ENCODE assay signal across 27 cellular contexts in genomic region chr19:35290381-35291135, GRCh38. TPM values are rescaled to one million over a fixed set of nuclear protein-coding genes. Genes with fewer than 3 reads are reported as not detected.
DNase-seq lines count a peak whose midpoint lies in the region; ATAC-seq and TF ChIP-seq lines count a peak whose summit lies in the region.
"Had no signal": no experiment of that assay in that cellular context is flagged by ENCODE, and none has a peak within 500 bp of the region (broad histone marks: within the 10 kb centered on the region; RNA-seq: fewer than 3 reads in every experiment).

No MANE protein-coding gene starts in this region.

- H3K4me1 Mint-ChIP-seq in neural progenitor cell: peaks cover 3% of the 10 kb centered on the region
- no peaks in the 10 kb centered on the region for H3K4me1 Mint-ChIP-seq in natural killer cell

- DNase-seq in dorsolateral prefrontal cortex: peak in 8 of 10 donors; percentile 65 to 86 (median 79)
- DNase-seq in neural progenitor cell (ENCODE audit: low spot score): no peak
- peak; percentile 84 for DNase-seq in superior temporal gyrus (ENCODE audit: extremely low spot score)
- DNase-seq in KBM-7: no peak
- no peak for DNase-seq in natural killer cell
- DNase-seq in GM20000 (ENCODE audit: low spot score): no peak
- DNase-seq: activated CD4-positive, alpha-beta T cell treated with anti-CD3 and anti-CD28 coated beads for 4 hours; activated naive CD4-positive, alpha-beta T cell; activated T-cell treated with anti-CD3 and anti-CD28 coated beads, Interleukin-2, amount 50 U/mL, for 48 hours; aorta; CD8-positive, alpha-beta memory T cell; DMS53; mammary epithelial cell; NCI-H1105; NCI-H2029; NCI-H2227 treated with DMSO at 0.1 percent for 48 hours; sigmoid colon; transverse colon had no signal

- peaks cover 8% of the 10 kb centered on the region for H3K4me1 ChIP-seq in HEK293 (ENCODE audit: control insufficient read depth, insufficient read depth, low read length)
- peaks cover 8% of the 10 kb centered on the region for H3K4me1 ChIP-seq in neural progenitor cell
- H3K4me1 ChIP-seq: sigmoid colon, transverse colon had no signal

- intact Hi-C loops in dorsolateral prefrontal cortex (cut with DNase I): no loop called here
- intact Hi-C loops in natural killer cell (cut with micrococcal nuclease): no loop called here

- H3K9me3 ChIP-seq in HEK293 (ENCODE audit: control insufficient read depth, insufficient read depth, low read depth, low read length) (no peaks in the 10 kb centered on the region), neural progenitor cell (ENCODE audit: low read depth) (no peaks in the 10 kb centered on the region)
- H3K9me3 ChIP-seq: sigmoid colon, transverse colon had no signal

- H3K4me3 ChIP-seq in HEK293 (ENCODE audit: low read depth, low read length) (no peak overlapping the region), dorsolateral prefrontal cortex (peak overlapping the region in 47 of 59 donors; percentile 19 to 95 (median 67)), neural progenitor cell (no peak overlapping the region)
- H3K4me3 ChIP-seq: sigmoid colon, transverse colon had no signal

- no peaks in the 10 kb centered on the region for H4K20me1 ChIP-seq in neural progenitor cell (ENCODE audit: low read depth)

- POLR2A ChIA-PET in HEK293 (lab: Yijun Ruan, JAX): interaction anchor here (0.5 to 4.7 kb wide), 7 partner anchors 9 to 262 kb away, joined by 3 to 17 read pairs (median 6); partner anchors contain the start of gene USF2

- peak overlapping the region; percentile 25 for H3K27ac Mint-ChIP-seq in neural progenitor cell
- no peak overlapping the region for H3K27ac Mint-ChIP-seq in natural killer cell
- H3K27ac Mint-ChIP-seq: CD8-positive, alpha-beta memory T cell; dendritic cell treated with granulocyte-macrophage colony-stimulating factor and Interleukin-4, amounts not matched to agents 40 ng/mL and 50 ng/mL, for 4 days; stimulated activated naive CD8-positive, alpha-beta T cell treated with anti-CD3 and anti-CD28 coated beads, Interleukin-15, Interleukin-2, amounts not matched to agents 100 ng/mL and 50 ng/mL, for 24 hours had no signal

- H3K9me3 Mint-ChIP-seq in neural progenitor cell (no peaks in the 10 kb centered on the region), natural killer cell (no peaks in the 10 kb centered on the region)
- H3K9me3 Mint-ChIP-seq: CD8-positive, alpha-beta memory T cell; dendritic cell treated with granulocyte-macrophage colony-stimulating factor and Interleukin-4, amounts not matched to agents 40 ng/mL and 50 ng/mL, for 4 days; stimulated activated naive CD8-positive, alpha-beta T cell treated with anti-CD3 and anti-CD28 coated beads, Interleukin-15, Interleukin-2, amounts not matched to agents 100 ng/mL and 50 ng/mL, for 24 hours had no signal

- TF ChIP-seq CTCF in HEK293 (tag by site-specific recombination; IDR thresholded peaks at IDR 0.05) (no peak), dorsolateral prefrontal cortex (IDR thresholded peaks at IDR 0.05 in 54 of 56, conservative IDR thresholded peaks at IDR 0.05 in 2 of 56; ENCODE audit: low read depth in 1 of 56, partially characterized antibody in 56 of 56) (no peak), neural progenitor cell (IDR thresholded peaks at IDR 0.05) (no peak), natural killer cell (IDR thresholded peaks at IDR 0.05) (no peak), GM20000 (IDR thresholded peaks at IDR 0.05; ENCODE audit: extremely low read depth, missing control alignments) (no peak)

- peak overlapping the region; percentile 8 for H3K4me3 Mint-ChIP-seq in neural progenitor cell
- H3K4me3 Mint-ChIP-seq in natural killer cell: no peak overlapping the region
- H3K4me3 Mint-ChIP-seq: CD8-positive, alpha-beta memory T cell; dendritic cell treated with granulocyte-macrophage colony-stimulating factor and Interleukin-4, amounts not matched to agents 40 ng/mL and 50 ng/mL, for 4 days; stimulated activated naive CD8-positive, alpha-beta T cell treated with anti-CD3 and anti-CD28 coated beads, Interleukin-15, Interleukin-2, amounts not matched to agents 100 ng/mL and 50 ng/mL, for 24 hours had no signal

- no peaks in the 10 kb centered on the region for H3K79me2 ChIP-seq in neural progenitor cell (ENCODE audit: low read depth)

- CTCF ChIA-PET in HEK293 (lab: Yijun Ruan, JAX): interaction anchor here (1.0 to 1.1 kb wide), 4 partner anchors 14 to 404 kb away, joined by 3 to 5 read pairs (median 4); no protein-coding TSS in a partner anchor

- no peaks in the 10 kb centered on the region for H3F3A ChIP-seq in neural progenitor cell (ENCODE audit: low read depth)

- no peaks in the 10 kb centered on the region for H3K36me3 ChIP-seq in HEK293 (ENCODE audit: control insufficient read depth in 2 of 2, insufficient read depth in 1 of 2, low read length in 2 of 2)
- no peaks in the 10 kb centered on the region for H3K36me3 ChIP-seq in neural progenitor cell
- H3K36me3 ChIP-seq: sigmoid colon, transverse colon had no signal

- H3K27me3 Mint-ChIP-seq in neural progenitor cell (ENCODE audit: insufficient read depth, low read depth): peaks cover 12% of the 10 kb centered on the region
- no peaks in the 10 kb centered on the region for H3K27me3 Mint-ChIP-seq in natural killer cell (ENCODE audit: low read depth in 2 of 2)
- H3K27me3 Mint-ChIP-seq: stimulated activated naive CD8-positive, alpha-beta T cell treated with anti-CD3 and anti-CD28 coated beads, Interleukin-15, Interleukin-2, amounts not matched to agents 100 ng/mL and 50 ng/mL, for 24 hours had no signal

- ATAC-seq in natural killer cell: no peak
- ATAC-seq: SK-N-SH treated with all-trans-retinoic acid at 6 μM for 48 hours had no signal

- in situ Hi-C loops in KBM-7 (cut with MboI; ENCODE audit: low pct_unique_long_range_greater_than_20kb, low sequenced_read_pairs): no loop called here

- H3K27me3 ChIP-seq in dorsolateral prefrontal cortex (no peaks in the 10 kb centered on the region), neural progenitor cell (no peaks in the 10 kb centered on the region)

- H3K4me2 ChIP-seq in neural progenitor cell: no peak overlapping the region

- H3K36me3 Mint-ChIP-seq in neural progenitor cell: no peaks in the 10 kb centered on the region
- no peaks in the 10 kb centered on the region for H3K36me3 Mint-ChIP-seq in natural killer cell
- H3K36me3 Mint-ChIP-seq: CD8-positive, alpha-beta memory T cell had no signal

- no peak overlapping the region for H3K9ac ChIP-seq in neural progenitor cell

- H3K27ac ChIP-seq in HEK293 (ENCODE audit: extremely low read depth, low read depth, low read length) (no peak overlapping the region), dorsolateral prefrontal cortex (peak overlapping the region; percentile 39 to 100 (median 97)), neural progenitor cell (no peak overlapping the region)
- H3K27ac ChIP-seq: sigmoid colon, transverse colon had no signal

- H2AFZ ChIP-seq in neural progenitor cell (replicated peaks): peak overlapping the region; percentile 34

TF ChIP-seq in HEK293, 187 proteins besides CTCF, POLR2A, EP300 and RAD21 (continues in another document):
- TF ChIP-seq REPIN1 (tag by site-specific recombination; IDR thresholded peaks at IDR 0.05; ENCODE audit: low read depth): no peak
- TF ChIP-seq ZFP37 (tag by site-specific recombination; IDR thresholded peaks at IDR 0.05): no peak
- TF ChIP-seq, protein P1, sequence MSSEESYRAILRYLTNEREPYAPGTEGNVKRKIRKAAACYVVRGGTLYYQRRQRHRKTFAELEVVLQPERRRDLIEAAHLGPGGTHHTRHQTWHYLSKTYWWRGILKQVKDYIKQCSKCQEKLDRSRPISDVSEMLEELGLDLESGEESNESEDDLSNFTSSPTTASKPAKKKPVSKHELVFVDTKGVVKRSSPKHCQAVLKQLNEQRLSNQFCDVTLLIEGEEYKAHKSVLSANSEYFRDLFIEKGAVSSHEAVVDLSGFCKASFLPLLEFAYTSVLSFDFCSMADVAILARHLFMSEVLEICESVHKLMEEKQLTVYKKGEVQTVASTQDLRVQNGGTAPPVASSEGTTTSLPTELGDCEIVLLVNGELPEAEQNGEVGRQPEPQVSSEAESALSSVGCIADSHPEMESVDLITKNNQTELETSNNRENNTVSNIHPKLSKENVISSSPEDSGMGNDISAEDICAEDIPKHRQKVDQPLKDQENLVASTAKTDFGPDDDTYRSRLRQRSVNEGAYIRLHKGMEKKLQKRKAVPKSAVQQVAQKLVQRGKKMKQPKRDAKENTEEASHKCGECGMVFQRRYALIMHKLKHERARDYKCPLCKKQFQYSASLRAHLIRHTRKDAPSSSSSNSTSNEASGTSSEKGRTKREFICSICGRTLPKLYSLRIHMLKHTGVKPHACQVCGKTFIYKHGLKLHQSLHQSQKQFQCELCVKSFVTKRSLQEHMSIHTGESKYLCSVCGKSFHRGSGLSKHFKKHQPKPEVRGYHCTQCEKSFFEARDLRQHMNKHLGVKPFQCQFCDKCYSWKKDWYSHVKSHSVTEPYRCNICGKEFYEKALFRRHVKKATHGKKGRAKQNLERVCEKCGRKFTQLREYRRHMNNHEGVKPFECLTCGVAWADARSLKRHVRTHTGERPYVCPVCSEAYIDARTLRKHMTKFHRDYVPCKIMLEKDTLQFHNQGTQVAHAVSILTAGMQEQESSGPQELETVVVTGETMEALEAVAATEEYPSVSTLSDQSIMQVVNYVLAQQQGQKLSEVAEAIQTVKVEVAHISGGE (tag by site-specific recombination; conservative IDR thresholded peaks at IDR 0.05; ENCODE audit: low read depth): no peak
- TF ChIP-seq KLF1 (tag by site-specific recombination; IDR thresholded peaks at IDR 0.05): peak; percentile 45
- TF ChIP-seq SCRT2 (tag by site-specific recombination; IDR thresholded peaks at IDR 0.05): peak; percentile 62; the same call in 1 of the 2 replicates

RNA-seq across cellular contexts. Expression of gene MAG, which starts 1.4 kb away (rescaled TPM):
- total RNA-seq in dorsolateral prefrontal cortex: 1,000 to 10,000 TPM in 1 of 120 experiments, 100 to 1,000 TPM in 101, 10 to 100 TPM in 18; 27.9 to 1,472 (median 249) TPM
- total RNA-seq in neural progenitor cell (ENCODE audit: low replicate concordance): not detected in 2 replicates
- total RNA-seq in natural killer cell: not detected
- total RNA-seq: cardiac septum; CD8-positive, alpha-beta memory T cell; LHCN-M2; mammary epithelial cell; omental fat pad; transverse colon had no signal

RNA-seq across cellular contexts. Expression of gene HAMP, which starts 8.2 kb away (rescaled TPM):
- total RNA-seq in dorsolateral prefrontal cortex (10 to 100 TPM in 42 of 120 experiments, 1 to 10 TPM in 68, under 1 TPM in 3, not detected in 7; 0.82 to 44.5 (median 6.7) TPM), neural progenitor cell (ENCODE audit: low replicate concordance) (0.30 TPM in 1 of 2 replicates, not detected in the other), natural killer cell (1 to 10 TPM in 1 of 3 donors, under 1 TPM in 2; 0.34 to 1.5 (median 0.45) TPM)
- total RNA-seq: cardiac septum, fibroblast of lung, kidney epithelial cell, LHCN-M2, transverse colon had no signal

RNA-seq across cellular contexts. Expression of gene USF2, which starts 21.8 kb away (rescaled TPM):
- 100 to 1,000 TPM; 141 to 299 (median 188) TPM for total RNA-seq in dorsolateral prefrontal cortex
- 46.8 and 88.7 TPM in 2 replicates for total RNA-seq in neural progenitor cell (ENCODE audit: low replicate concordance)
- 100 to 1,000 TPM; 243 to 253 (median 250) TPM for total RNA-seq in natural killer cell

RNA-seq across cellular contexts. Expression of gene CD22, which starts 38.4 kb away (rescaled TPM):
- 100 to 1,000 TPM in 47 of 120 experiments, 10 to 100 TPM in 73; 17.2 to 416 (median 84.9) TPM for total RNA-seq in dorsolateral prefrontal cortex
- total RNA-seq in neural progenitor cell (ENCODE audit: low replicate concordance): 0.62 TPM in 1 of 2 replicates, not detected in the other
- 1 to 10 TPM; 4.3 to 7.0 (median 6.0) TPM for total RNA-seq in natural killer cell

RNA-seq across cellular contexts. Expression of gene LSR, which starts 41.8 kb away (rescaled TPM):
- total RNA-seq in dorsolateral prefrontal cortex (10 to 100 TPM in 26 of 120 experiments, 1 to 10 TPM in 94; 3.1 to 18.0 (median 7.6) TPM), neural progenitor cell (ENCODE audit: low replicate concordance) (27.1 and 78.4 TPM in 2 replicates), natural killer cell (1 to 10 TPM; 3.4 to 6.9 (median 6.7) TPM)

Comparison
In these comparisons a context has a peak if more than half of its experiments do, and no peak if none do; other contexts are left out.
1. H3K27ac ChIP-seq: peak in dorsolateral prefrontal cortex (59 of 59); none in HEK293 (single experiment) and neural progenitor cell (single experiment).
2. H3K4me3 ChIP-seq: peak in dorsolateral prefrontal cortex (47 of 59); none in HEK293 (single experiment) and neural progenitor cell (single experiment).
3. DNase-seq: peak in dorsolateral prefrontal cortex (8 of 10) and superior temporal gyrus (single experiment); none in neural progenitor cell (single experiment), KBM-7 (single experiment), natural killer cell (single experiment) and GM20000 (single experiment).
4. RNA of gene MAG, which starts 1.4 kb away (total RNA-seq): 27.9 to 1,472 TPM in dorsolateral prefrontal cortex; not detected in neural progenitor cell and not detected in natural killer cell; every median in the first group is over 10 times any median in the second.